In genomic region chr2:1219901-1220691, GRCh38 we compare ENCODE assay signal across 1 cellular context.
TF ChIP-seq lines count a peak whose summit lies in the region.

No MANE protein-coding gene starts in this region.

TF ChIP-seq in IMR-90, 13 proteins besides CTCF, POLR2A, EP300 and RAD21 (continued from another document):
- TF ChIP-seq RFX5 (IDR thresholded peaks at IDR 0.05; ENCODE audit: low read depth, low read length) (no peak), BHLHE40 (IDR thresholded peaks at IDR 0.05; ENCODE audit: low read depth, low read length) (no peak), USF2 (IDR thresholded peaks at IDR 0.05; ENCODE audit: low read depth, low read length) (no peak), CEBPB (IDR thresholded peaks at IDR 0.05; ENCODE audit: low read depth, low read length) (no peak), NFE2L2 (IDR thresholded peaks at IDR 0.05; ENCODE audit: low read depth, low read length) (no peak), MAFK (IDR thresholded peaks at IDR 0.05; ENCODE audit: low read depth, low read length) (no peak)
- TF ChIP-seq, protein P1, sequence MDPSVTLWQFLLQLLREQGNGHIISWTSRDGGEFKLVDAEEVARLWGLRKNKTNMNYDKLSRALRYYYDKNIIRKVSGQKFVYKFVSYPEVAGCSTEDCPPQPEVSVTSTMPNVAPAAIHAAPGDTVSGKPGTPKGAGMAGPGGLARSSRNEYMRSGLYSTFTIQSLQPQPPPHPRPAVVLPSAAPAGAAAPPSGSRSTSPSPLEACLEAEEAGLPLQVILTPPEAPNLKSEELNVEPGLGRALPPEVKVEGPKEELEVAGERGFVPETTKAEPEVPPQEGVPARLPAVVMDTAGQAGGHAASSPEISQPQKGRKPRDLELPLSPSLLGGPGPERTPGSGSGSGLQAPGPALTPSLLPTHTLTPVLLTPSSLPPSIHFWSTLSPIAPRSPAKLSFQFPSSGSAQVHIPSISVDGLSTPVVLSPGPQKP (IDR thresholded peaks at IDR 0.05; ENCODE audit: borderline replicate concordance, low read depth, low read length) = no peak
